In genomic region chr7:137987968-137988367, GRCh38 we compare ENCODE assay signal across 10 cellular contexts. TPM values are rescaled to one million over a fixed set of nuclear protein-coding genes. Genes with fewer than 3 reads are reported as not detected.
A peak's percentile ranks its signal among the peaks of the same experiment; 100 is the strongest.
DNase-seq lines count a peak whose midpoint lies in the region; ATAC-seq and TF ChIP-seq lines count a peak whose summit lies in the region.
"Had no signal": no experiment of that assay in that cellular context is flagged by ENCODE, and none has a peak within 500 bp of the region (broad histone marks: within the 10 kb centered on the region; RNA-seq: fewer than 3 reads in every experiment).

No MANE protein-coding gene starts in this region.

- peaks cover 42 to 90% of the 10 kb centered on the region in 2 donors for H3K4me1 ChIP-seq in muscle layer of duodenum (ENCODE audit: control insufficient read depth in 1 of 2, insufficient read depth in 2 of 2, low read length in 2 of 2)
- peaks cover 42 to 50% of the 10 kb centered on the region in 2 donors for H3K4me1 ChIP-seq in left lung

- H3K27me3 ChIP-seq in muscle layer of duodenum (ENCODE audit: low read depth, low read length): no peaks in the 10 kb centered on the region
- H3K27me3 ChIP-seq in left lung: no peaks in the 10 kb centered on the region

- no peak for TF ChIP-seq CTCF in left lung (IDR thresholded peaks at IDR 0.05)

- H3K9me3 ChIP-seq in muscle layer of duodenum (ENCODE audit: control insufficient read depth in 1 of 2, low read length in 2 of 2) (no peaks in the 10 kb centered on the region), left lung (peaks cover 0 to 1% of the 10 kb centered on the region in 2 donors)
- H3K9me3 ChIP-seq: psoas muscle had no signal

- intact Hi-C loops in left lung (cut with DNase I): no loop called here

- H3K36me3 ChIP-seq in muscle layer of duodenum (ENCODE audit: control insufficient read depth in 1 of 2, insufficient read depth in 2 of 2, low read length in 2 of 2): no peaks in the 10 kb centered on the region
- H3K36me3 ChIP-seq in left lung: peaks cover 0 to 7% of the 10 kb centered on the region in 2 donors

- H3K4me3 ChIP-seq in muscle layer of duodenum (ENCODE audit: low read depth in 1 of 2, low read length in 2 of 2): no peak overlapping the region
- no peak overlapping the region for H3K4me3 ChIP-seq in left lung
- H3K4me3 ChIP-seq: psoas muscle had no signal

- peak overlapping the region; percentile 13 for H3K27ac ChIP-seq in muscle layer of duodenum (ENCODE audit: low read length)
- H3K27ac ChIP-seq in left lung: no peak overlapping the region
- H3K27ac ChIP-seq: psoas muscle had no signal

- DNase-seq in hepatic stellate cell (ENCODE audit: low spot score): no peak
- no peak for DNase-seq in activated CD4-positive, alpha-beta T cell treated with anti-CD3 and anti-CD28 coated beads for 1 hour
- no peak for DNase-seq in stimulated activated CD4-positive, alpha-beta T cell treated with anti-CD3 and anti-CD28 coated beads, Interleukin-2, amount 100 ng/mL, for 24 hours
- DNase-seq in left lung: no peak
- DNase-seq: NCI-H1048, psoas muscle had no signal

- peak; percentile 58 for ATAC-seq in GM18502 (IDR thresholded peaks at IDR 0.05; ENCODE audit: poor library complexity, unreplicated experiment)
- ATAC-seq in GM21529 (IDR thresholded peaks at IDR 0.05; ENCODE audit: unreplicated experiment): peak; percentile 65
- peak; percentile 43 for ATAC-seq in HG03520 (IDR thresholded peaks at IDR 0.05; ENCODE audit: unreplicated experiment)
- ATAC-seq in left lung: no peak

RNA-seq across cellular contexts. Expression of gene CREB3L2, which starts 13.9 kb away (rescaled TPM):
- 10 to 100 TPM; 57.9 to 60.8 TPM for total RNA-seq in left lung
